1 cellular context compared by ENCODE assay signal in genomic region chr6:17842934-17843821, GRCh38.
TF ChIP-seq lines count a peak whose summit lies in the region.

No MANE protein-coding gene starts in this region.

TF ChIP-seq in K562, 482 proteins besides CTCF, POLR2A, EP300 and RAD21 (continued from another document and continues in another):
- TF ChIP-seq ATF6 (CRISPR knock-in tag; IDR thresholded peaks at IDR 0.05), result 0 out of 2 replicates have a peak, but pooled peaks have one; percentile 56
- TF ChIP-seq CHD4 (IDR thresholded peaks at IDR 0.05; ENCODE audit: insufficient read depth, insufficient replicate concordance, low read depth, low read length, poor library complexity, severe bottlenecking), result peak; percentile 44
- TF ChIP-seq GABPA (tag; conservative IDR thresholded peaks at IDR 0.05; ENCODE audit: low read depth), result peak; percentile 55; the same call in 1 of the 2 replicates
- TF ChIP-seq EP400 (IDR thresholded peaks at IDR 0.05), result peak; percentile 45
- no peak for TF ChIP-seq USF1 (CRISPR knock-in tag; IDR thresholded peaks at IDR 0.05)
- peak; percentile 76 for TF ChIP-seq LEF1 (IDR thresholded peaks at IDR 0.05)
- no peak for TF ChIP-seq ZNF384 (IDR thresholded peaks at IDR 0.05; ENCODE audit: low read depth, low read length)
- peak in 1 of 2 experiments; percentile 79; a peak in 1 of 4 replicates for TF ChIP-seq MLLT1 (IDR thresholded peaks at IDR 0.05)
- TF ChIP-seq E2F8 (IDR thresholded peaks at IDR 0.05; ENCODE audit: low read depth, partially characterized antibody), result peak; percentile 18
- TF ChIP-seq CCNT2 (IDR thresholded peaks at IDR 0.05; ENCODE audit: borderline replicate concordance, extremely low read depth, insufficient read length, low read depth, low read length), result peak; percentile 81
- peak; percentile 79 for TF ChIP-seq ZNF197 (CRISPR knock-in tag; IDR thresholded peaks at IDR 0.05; ENCODE audit: low read depth)
- no peak for TF ChIP-seq ZFP36 (IDR thresholded peaks at IDR 0.05; ENCODE audit: low read depth, low read length, partially characterized antibody)
- peak; percentile 45; the same call in 1 of the 2 replicates for TF ChIP-seq TAL1 (IDR thresholded peaks at IDR 0.05)
- no peak for TF ChIP-seq BMI1 (IDR thresholded peaks at IDR 0.05; ENCODE audit: low read length)
- peak; percentile 68 for TF ChIP-seq CXXC5 (CRISPR knock-in tag; IDR thresholded peaks at IDR 0.05)
- peak; percentile 89 for TF ChIP-seq GATAD2B (IDR thresholded peaks at IDR 0.05; ENCODE audit: borderline replicate concordance)
- TF ChIP-seq BACH1 (tag; IDR thresholded peaks at IDR 0.05), result peak; percentile 59; the same call in 1 of the 2 replicates
- no peak for TF ChIP-seq MED1 (CRISPR knock-in tag; IDR thresholded peaks at IDR 0.05; ENCODE audit: borderline replicate concordance)
- TF ChIP-seq DPF2 (IDR thresholded peaks at IDR 0.05), result peak; percentile 85
- no peak for TF ChIP-seq MYC (IDR thresholded peaks at IDR 0.05; ENCODE audit: low read depth, low read length)
- peak; percentile 19; the same call in 1 of the 2 replicates for TF ChIP-seq MYC (CRISPR knock-in tag; IDR thresholded peaks at IDR 0.05; ENCODE audit: borderline replicate concordance, low read depth)
- TF ChIP-seq ELF1 (tag; IDR thresholded peaks at IDR 0.05), result peak; percentile 41; the same call in 1 of the 2 replicates
- no peak for TF ChIP-seq XRCC5 (IDR thresholded peaks at IDR 0.05; ENCODE audit: low read depth, low read length)
- no peak for TF ChIP-seq STAG1 (CRISPR knock-in tag; IDR thresholded peaks at IDR 0.05; ENCODE audit: borderline replicate concordance)
- TF ChIP-seq OTX1 (CRISPR knock-in tag; IDR thresholded peaks at IDR 0.05), result no peak
- TF ChIP-seq ETV1 (tag; conservative IDR thresholded peaks at IDR 0.05; ENCODE audit: low read depth), result 0 out of 2 replicates have a peak, but pooled peaks have one; percentile 4
- no peak for TF ChIP-seq CEBPB (tag; IDR thresholded peaks at IDR 0.05)
- TF ChIP-seq NFE2 (IDR thresholded peaks at IDR 0.05; ENCODE audit: low read depth), result peak; percentile 36; the same call in 1 of the 2 replicates
- TF ChIP-seq ZNF347 (CRISPR knock-in tag; IDR thresholded peaks at IDR 0.05; ENCODE audit: low read depth), result no peak
- TF ChIP-seq RCOR1 (IDR thresholded peaks at IDR 0.05; ENCODE audit: borderline replicate concordance in 1 of 2, low read depth in 2 of 2, low read length in 2 of 2), result peak in 1 of 2 experiments; percentile 85; a peak in 2 of 4 replicates
- peak; percentile 35; the same call in 1 of the 2 replicates for TF ChIP-seq ZNF589 (CRISPR knock-in tag; IDR thresholded peaks at IDR 0.05; ENCODE audit: low read depth)
- peak; percentile 91 for TF ChIP-seq SMARCA4 (IDR thresholded peaks at IDR 0.05)
- TF ChIP-seq FOXA3 (CRISPR knock-in tag; conservative IDR thresholded peaks at IDR 0.05 in 1 of 2, IDR thresholded peaks at IDR 0.05 in 1 of 2), result peak in 1 of 2 experiments; percentile 89; a peak in 2 of 4 replicates
- TF ChIP-seq HDAC1 (IDR thresholded peaks at IDR 0.05), result peak in 1 of 2 experiments; percentile 85; a peak in 2 of 4 replicates
- TF ChIP-seq SMARCC2 (IDR thresholded peaks at IDR 0.05; ENCODE audit: low read depth), result peak; percentile 67
- TF ChIP-seq ARNT (IDR thresholded peaks at IDR 0.05), result peak in 1 of 2 experiments; percentile 29; a peak in 2 of 4 replicates
- TF ChIP-seq CAMTA2 (CRISPR knock-in tag; conservative IDR thresholded peaks at IDR 0.05), result no peak
- TF ChIP-seq CBFA2T2 (conservative IDR thresholded peaks at IDR 0.05), result 0 out of 2 replicates have a peak, but pooled peaks have one; percentile 14
- peak; percentile 48 for TF ChIP-seq MTA2 (IDR thresholded peaks at IDR 0.05; ENCODE audit: low read depth)
- TF ChIP-seq ZNF644 (tag; IDR thresholded peaks at IDR 0.05; ENCODE audit: low read depth), result no peak
- TF ChIP-seq GATAD2A (IDR thresholded peaks at IDR 0.05), result peak; percentile 83
- peak; percentile 53 for TF ChIP-seq NCOA6 (IDR thresholded peaks at IDR 0.05)
- peak; percentile 95 for TF ChIP-seq SOX6 (IDR thresholded peaks at IDR 0.05)
- 0 out of 2 replicates have a peak, but pooled peaks have one; percentile 36 for TF ChIP-seq ZNF695 (CRISPR knock-in tag; IDR thresholded peaks at IDR 0.05)
- no peak for TF ChIP-seq NR2C1 (IDR thresholded peaks at IDR 0.05)
- TF ChIP-seq NR2C1 (tag; IDR thresholded peaks at IDR 0.05), result peak; percentile 55; the same call in 1 of the 2 replicates
- TF ChIP-seq RFX7 (CRISPR knock-in tag; IDR thresholded peaks at IDR 0.05), result peak; percentile 8; the same call in 1 of the 2 replicates
- 0 out of 2 replicates have a peak, but pooled peaks have one; percentile 34 for TF ChIP-seq ZNF134 (CRISPR knock-in tag; conservative IDR thresholded peaks at IDR 0.05)
- peak; percentile 94 for TF ChIP-seq ZNF592 (IDR thresholded peaks at IDR 0.05)
- no peak for TF ChIP-seq COPS2 (conservative IDR thresholded peaks at IDR 0.05)
- no peak for TF ChIP-seq ZNF449 (CRISPR knock-in tag; IDR thresholded peaks at IDR 0.05)
- peak in 1 of 2 experiments; percentile 70; a peak in 1 of 4 replicates for TF ChIP-seq NONO (IDR thresholded peaks at IDR 0.05; ENCODE audit: low read depth in 2 of 2, low read length in 1 of 2)
- TF ChIP-seq ZBTB17 (CRISPR knock-in tag; IDR thresholded peaks at IDR 0.05), result 0 out of 2 replicates have a peak, but pooled peaks have one; percentile 8
- TF ChIP-seq ATF4 (CRISPR knock-in tag; IDR thresholded peaks at IDR 0.05), result 0 out of 2 replicates have a peak, but pooled peaks have one; percentile 51
- peak; percentile 57 for TF ChIP-seq NCOA1 (IDR thresholded peaks at IDR 0.05; ENCODE audit: low read depth)
- peak; percentile 72 for TF ChIP-seq ATF7 (IDR thresholded peaks at IDR 0.05)
- peak; percentile 76 for TF ChIP-seq MTA3 (IDR thresholded peaks at IDR 0.05; ENCODE audit: borderline replicate concordance)
- TF ChIP-seq SP1 (CRISPR knock-in tag; IDR thresholded peaks at IDR 0.05), result no peak
- no peak for TF ChIP-seq ELF4 (CRISPR knock-in tag; IDR thresholded peaks at IDR 0.05)
- peak; percentile 47; the same call in 1 of the 2 replicates for TF ChIP-seq NBN (IDR thresholded peaks at IDR 0.05; ENCODE audit: low read depth)
- TF ChIP-seq ZEB2 (IDR thresholded peaks at IDR 0.05), result peak; percentile 91
- TF ChIP-seq DMBX1 (CRISPR knock-in tag; IDR thresholded peaks at IDR 0.05; ENCODE audit: borderline replicate concordance), result 0 out of 2 replicates have a peak, but pooled peaks have one; percentile 79
- TF ChIP-seq TFAP4 (CRISPR knock-in tag; IDR thresholded peaks at IDR 0.05; ENCODE audit: borderline replicate concordance), result no peak
